In genomic region chr1:43533615-43534014, GRCh38 we compare ENCODE assay signal across 25 cellular contexts. TPM values are rescaled to one million over a fixed set of nuclear protein-coding genes. Genes with fewer than 3 reads are reported as not detected.
DNase-seq lines count a peak whose midpoint lies in the region; ATAC-seq, FAIRE-seq and TF ChIP-seq lines count a peak whose summit lies in the region.
"Had no signal": no experiment of that assay in that cellular context is flagged by ENCODE, and none has a peak within 500 bp of the region (broad histone marks: within the 10 kb centered on the region; RNA-seq: fewer than 3 reads in every experiment).

No MANE protein-coding gene starts in this region.

- no peaks in the 10 kb centered on the region for H3K9me3 Mint-ChIP-seq in Calu3 (ENCODE audit: low read depth, unreplicated experiment)
- H3K9me3 Mint-ChIP-seq in activated T-helper 17 cell treated with anti-CD3 and anti-CD28 coated beads, Interleukin-2, amount 50 U/mL, for 72 hours, result no peaks in the 10 kb centered on the region
- H3K9me3 Mint-ChIP-seq: activated CD4-positive, alpha-beta T cell treated with anti-CD3 and anti-CD28 coated beads, Interleukin-2, amount 10 ng/mL, durations not matched to agents 24 days and 14 days; CD8-positive, alpha-beta memory T cell; central memory CD8-positive, alpha-beta T cell had no signal

- H3K27ac Mint-ChIP-seq in Calu3 (ENCODE audit: unreplicated experiment), result peak overlapping the region; percentile 15
- H3K27ac Mint-ChIP-seq in activated T-helper 17 cell treated with anti-CD3 and anti-CD28 coated beads, Interleukin-2, amount 50 U/mL, for 72 hours, result no peak overlapping the region
- H3K27ac Mint-ChIP-seq: activated CD4-positive, alpha-beta T cell treated with anti-CD3 and anti-CD28 coated beads, Interleukin-2, amount 10 ng/mL, durations not matched to agents 24 days and 14 days had no signal

- H3K4me3 Mint-ChIP-seq in Calu3 (ENCODE audit: low read depth, unreplicated experiment), result peak overlapping the region; percentile 3
- no peak overlapping the region for H3K4me3 Mint-ChIP-seq in activated T-helper 17 cell treated with anti-CD3 and anti-CD28 coated beads, Interleukin-2, amount 50 U/mL, for 72 hours

- H3K4me1 ChIP-seq in mammary epithelial cell (ENCODE audit: insufficient read depth, low read length), result peaks cover 35% of the 10 kb centered on the region
- peaks cover 67% of the 10 kb centered on the region for H3K4me1 ChIP-seq in keratinocyte (ENCODE audit: control insufficient read depth, extremely low read depth, insufficient read depth, low read length)

- in situ Hi-C loops in mammary epithelial cell (cut with MboI; ENCODE audit: low sequenced_read_pairs in 2 of 2), result loop anchor here in 1 of 2 donors (25.0 kb wide), 1 partner anchor 404 kb away; the partner anchor contains the start of genes ARTN and IPO13

- DNase-seq in Calu3 (no peak), mammary epithelial cell (no peak), keratinocyte (ENCODE audit: low read depth, low spot score) (no peak), posterior vena cava (ENCODE audit: low spot score) (peak; percentile 72), NCI-H146 treated with DMSO at 0.1 percent for 48 hours (lab: John Stamatoyannopoulos, UW; ENCODE audit: unreplicated experiment) (no peak)
- DNase-seq in activated effector memory CD4-positive, alpha-beta T cell treated with anti-CD3 and anti-CD28 coated beads, Interleukin-2, amount 50 U/mL, for 16 hours, result no peak
- no peak for DNase-seq in activated CD8-positive, alpha-beta memory T cell treated with anti-CD3 and anti-CD28 coated beads, Interleukin-2, amount 50 U/mL, for 48 hours
- DNase-seq: activated CD4-positive, alpha-beta T cell treated with anti-CD3 and anti-CD28 coated beads, Interleukin-2, amount 10 ng/mL, durations not matched to agents 24 days and 14 days; activated CD8-positive, alpha-beta memory T cell treated with anti-CD3 and anti-CD28 coated beads, Interleukin-2, amount 50 U/mL, for 4 hours; activated gamma-delta T cell; amniotic stem cell; CD8-positive, alpha-beta memory T cell; effector CD8-positive, alpha-beta T cell; heart left ventricle; naive thymus-derived CD4-positive, alpha-beta T cell; NCI-H1048; NCI-H2029; posterior cingulate gyrus; small intestine; stimulated activated CD4-positive, alpha-beta T cell treated with anti-CD3 and anti-CD28 coated beads, Interleukin-4, amount 100 ng/mL, for 4 hours had no signal

- peaks cover 5% of the 10 kb centered on the region for H3K36me3 ChIP-seq in mammary epithelial cell (ENCODE audit: insufficient read depth, low read length)
- peaks cover 6 to 15% of the 10 kb centered on the region in 2 experiments for H3K36me3 ChIP-seq in keratinocyte (ENCODE audit: control insufficient read depth in 2 of 2, extremely low read depth in 1 of 2, insufficient read depth in 2 of 2, low read length in 2 of 2)
- H3K36me3 ChIP-seq: heart left ventricle had no signal

- H3K4me3 ChIP-seq in mammary epithelial cell (replicated peaks in 1 of 3; ENCODE audit: insufficient read depth in 1 of 3, low read depth in 2 of 3, low read length in 3 of 3), result no peak overlapping the region
- H3K4me3 ChIP-seq in keratinocyte (ENCODE audit: control insufficient read depth in 2 of 3, extremely low read depth in 1 of 3, insufficient read depth in 2 of 3, low read depth in 1 of 3, low read length in 3 of 3), result peak overlapping the region in 2 of 3 experiments; percentile 87 to 88
- H3K4me3 ChIP-seq: heart left ventricle, lung had no signal

- dilution Hi-C loops in mammary epithelial cell (cut with HindIII; ENCODE audit: low sequenced_read_pairs) (loop anchor here (10.0 to 25.0 kb wide), 2 partner anchors 404 to 511 kb away; partner anchors contain the start of genes ARTN and IPO13), keratinocyte (cut with MboI; ENCODE audit: extremely low pct_ligation_motif_present, low sequenced_read_pairs) (no loop called here)

- H3K79me2 ChIP-seq in mammary epithelial cell (ENCODE audit: insufficient read depth, low read length) (peaks cover 73% of the 10 kb centered on the region), keratinocyte (ENCODE audit: control insufficient read depth, insufficient read depth, low read length) (peaks cover 70% of the 10 kb centered on the region)

- H3K27ac ChIP-seq in mammary epithelial cell (ENCODE audit: insufficient read depth, low read depth, low read length) (no peak overlapping the region), keratinocyte (ENCODE audit: control insufficient read depth, insufficient read depth, low read length) (no peak overlapping the region)
- H3K27ac ChIP-seq: heart left ventricle, KMS-11 had no signal

- H3K36me3 Mint-ChIP-seq in Calu3 (ENCODE audit: insufficient read depth, unreplicated experiment), result peaks cover 47% of the 10 kb centered on the region
- peaks cover 18% of the 10 kb centered on the region for H3K36me3 Mint-ChIP-seq in activated T-helper 17 cell treated with anti-CD3 and anti-CD28 coated beads, Interleukin-2, amount 50 U/mL, for 72 hours (ENCODE audit: low read depth)
- H3K36me3 Mint-ChIP-seq: CD8-positive, alpha-beta memory T cell had no signal

- TF ChIP-seq CTCF in Calu3 (IDR thresholded peaks at IDR 0.05; ENCODE audit: unreplicated experiment) (no peak), mammary epithelial cell (conservative IDR thresholded peaks at IDR 0.05 in 1 of 2, IDR thresholded peaks at IDR 0.05 in 1 of 2; ENCODE audit: extremely low read depth in 1 of 2, insufficient read depth in 1 of 2, low read depth in 1 of 2, low read length in 2 of 2) (no peak), keratinocyte (optimal IDR thresholded peaks at IDR 0.05 in 1 of 3, IDR thresholded peaks at IDR 0.05 in 1 of 3, conservative IDR thresholded peaks at IDR 0.05 in 1 of 3; ENCODE audit: extremely low read depth in 1 of 3, insufficient read depth in 2 of 3, low read length in 3 of 3) (no peak)

- WGBS in mammary epithelial cell (ENCODE audit: low coverage, missing lambda C conversion rate), result 90% methylated on average over 9 of the region's 9 CpGs

- FAIRE-seq in keratinocyte (lab: Jason Lieb, UNC), result no peak
- FAIRE-seq: islet of Langerhans, small intestine had no signal

- H2AFZ ChIP-seq in mammary epithelial cell (ENCODE audit: low read depth, low read length) (no peak overlapping the region), keratinocyte (ENCODE audit: control insufficient read depth, low read length) (no peak overlapping the region)

- H3K4me1 Mint-ChIP-seq in Calu3 (ENCODE audit: low read depth, unreplicated experiment), result peaks cover 75% of the 10 kb centered on the region
- peaks cover 13% of the 10 kb centered on the region for H3K4me1 Mint-ChIP-seq in activated T-helper 17 cell treated with anti-CD3 and anti-CD28 coated beads, Interleukin-2, amount 50 U/mL, for 72 hours

- BruUV-seq in Calu3 (replicated peaks; lab: Mats Ljungman, UMichigan), result no TSS peak
- TSS peak; percentile 11 for BruUV-seq in mammary epithelial cell (replicated peaks; lab: Mats Ljungman, UMichigan)

- no peaks in the 10 kb centered on the region for H3K27me3 Mint-ChIP-seq in Calu3 (ENCODE audit: unreplicated experiment)
- H3K27me3 Mint-ChIP-seq in activated T-helper 17 cell treated with anti-CD3 and anti-CD28 coated beads, Interleukin-2, amount 50 U/mL, for 72 hours, result peaks cover 27% of the 10 kb centered on the region

- H4K20me1 ChIP-seq in mammary epithelial cell (ENCODE audit: insufficient read depth, low read length) (no peaks in the 10 kb centered on the region), keratinocyte (ENCODE audit: control insufficient read depth, extremely low read depth, insufficient read depth, low read length) (peaks cover 32% of the 10 kb centered on the region)

- H3K4me2 ChIP-seq in mammary epithelial cell (ENCODE audit: insufficient read depth, low read depth, low read length), result no peak overlapping the region
- H3K4me2 ChIP-seq in keratinocyte (ENCODE audit: control insufficient read depth, extremely low read depth, insufficient read depth, low read depth, low read length), result peak overlapping the region; percentile 92
- H3K4me2 ChIP-seq: KMS-11 had no signal

- H3K27me3 ChIP-seq in mammary epithelial cell (ENCODE audit: insufficient read depth, low read length) (no peaks in the 10 kb centered on the region), keratinocyte (ENCODE audit: control insufficient read depth, extremely low read depth, insufficient read depth, low read length) (no peaks in the 10 kb centered on the region)

- H3K9me1 ChIP-seq in keratinocyte (ENCODE audit: control insufficient read depth, extremely low read depth, insufficient read depth, low read length), result peaks cover 4% of the 10 kb centered on the region

- intact Hi-C loops in Calu3 (cut with micrococcal nuclease; ENCODE audit: unreplicated experiment), result no loop called here
- intact Hi-C loops in mammary epithelial cell (cut with micrococcal nuclease), result loop anchor here (5.0 kb wide), 2 partner anchors 69 to 166 kb away; partner anchors contain the start of gene ELOVL1
- intact Hi-C loops in posterior vena cava (cut with DNase I), result loop anchor here in 1 of 2 donors (10.0 kb wide), 1 partner anchor 241 kb away; no protein-coding TSS in a partner anchor

- no peak for ATAC-seq in activated T-helper 17 cell treated with anti-CD3 and anti-CD28 coated beads, Interleukin-2, amount 50 U/mL, for 72 hours (replicated peaks)
- ATAC-seq: heart left ventricle; naive thymus-derived CD4-positive, alpha-beta T cell had no signal

- CTCF ChIA-PET in Calu3 (lab: Charles Lee), result interaction anchor here (0.6 to 1.7 kb wide), 4 partner anchors 10 to 116 kb away, joined by 3 to 6 read pairs (median 4); partner anchors contain the start of gene KDM4A
- CTCF ChIA-PET in mammary epithelial cell (lab: Charles Lee; ENCODE audit: low non-redundant PET), result no interaction called here

- H3K9me3 ChIP-seq in mammary epithelial cell (replicated peaks; ENCODE audit: insufficient read depth, low read length) (no peaks in the 10 kb centered on the region), keratinocyte (ENCODE audit: control insufficient read depth, low read depth, low read length) (no peaks in the 10 kb centered on the region)
- H3K9me3 ChIP-seq: heart left ventricle had no signal

- H3K9ac ChIP-seq in mammary epithelial cell (ENCODE audit: insufficient read depth, low read length) (no peak overlapping the region), keratinocyte (ENCODE audit: control insufficient read depth, extremely low read depth, insufficient read depth, low read length) (peak overlapping the region; percentile 9)
- H3K9ac ChIP-seq: KMS-11 had no signal

RNA-seq across cellular contexts. Expression of gene PTPRF, which starts 2.9 kb away (rescaled TPM):
- 240 and 318 TPM in 2 replicates for total RNA-seq in Calu3 (2022)
- 100 to 1,000 TPM; 152 to 200 TPM for total RNA-seq in mammary epithelial cell
- 131 TPM for polyA plus RNA-seq in mammary epithelial cell
- 442 TPM for polyA minus RNA-seq in mammary epithelial cell
- polyA plus RNA-seq in keratinocyte, result 161 to 204 TPM (median 198 TPM) in 3 replicates
- 47.7 TPM for polyA plus RNA-seq in keratinocyte (2011; ENCODE audit: low read depth)
- 67.3 and 89.8 TPM in 2 replicates for polyA plus RNA-seq in keratinocyte (2011; cell fraction: cytosol; rRNA removed)
- 456 and 469 TPM in 2 replicates for polyA plus RNA-seq in keratinocyte (2011; cell fraction: nucleus; rRNA removed)
- 140 and 276 TPM in 2 replicates for polyA plus RNA-seq in keratinocyte (2012; ENCODE audit: low replicate concordance)
- 497 to 995 TPM (median 539 TPM) in 3 replicates for polyA minus RNA-seq in keratinocyte
- polyA minus RNA-seq in keratinocyte (2011; cell fraction: cytosol; rRNA and poly(A)+ RNA removed), result 232 TPM
- polyA minus RNA-seq in keratinocyte (2011; cell fraction: nucleus; rRNA and poly(A)+ RNA removed), result 824 and 949 TPM in 2 replicates
- 10 to 100 TPM; 59.0 to 68.3 TPM for total RNA-seq in posterior vena cava
- total RNA-seq in activated T-helper 17 cell treated with anti-CD3 and anti-CD28 coated beads, Interleukin-2, amount 50 U/mL, for 72 hours, result 10 to 100 TPM in 1 of 2 donors, 1 to 10 TPM in 1; 6.3 to 30.7 TPM
- polyA plus RNA-seq: CD8-positive, alpha-beta memory T cell; naive thymus-derived CD4-positive, alpha-beta T cell had no signal

Comparison
In these comparisons a context has a peak if more than half of its experiments do, and no peak if none do; other contexts are left out.
1. H3K4me3 ChIP-seq: peak in keratinocyte (2 of 3); none in mammary epithelial cell (0 of 3).